Comparison of ENCODE assay signal across 8 cellular contexts in the genomic region with DNA sequence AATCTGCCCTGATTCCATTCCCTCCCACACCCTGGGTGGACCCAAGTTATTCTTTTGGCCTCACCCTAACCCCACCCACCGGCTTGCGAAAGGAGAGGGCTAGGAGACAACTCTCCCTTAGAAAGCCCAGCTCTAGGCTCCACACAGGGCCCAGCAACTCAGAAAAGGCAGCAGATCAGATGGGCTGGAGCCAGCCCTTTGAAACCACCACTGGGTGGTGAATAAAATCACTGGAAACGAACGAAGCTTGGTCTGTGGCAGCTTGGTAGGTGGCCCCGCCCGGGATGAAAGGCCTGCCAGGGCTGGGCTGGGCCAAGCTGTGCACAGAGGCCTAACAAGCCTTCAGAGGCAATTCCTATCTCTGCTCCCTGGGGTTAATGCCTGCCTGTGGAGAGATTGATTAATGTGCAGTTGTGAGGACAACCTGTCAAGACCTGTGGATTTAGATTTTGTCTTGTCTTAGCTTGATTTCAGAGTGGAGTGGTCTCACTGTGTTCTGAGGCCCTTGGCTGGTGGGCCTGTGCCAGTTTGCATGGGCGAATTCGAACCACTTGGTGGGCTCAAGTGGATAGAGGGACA. TPM values are rescaled to one million over a fixed set of nuclear protein-coding genes. Genes with fewer than 3 reads are reported as not detected.
A peak's percentile ranks its signal among the peaks of the same experiment; 100 is the strongest.
DNase-seq lines count a peak whose midpoint lies in the region; ATAC-seq and TF ChIP-seq lines count a peak whose summit lies in the region.

No MANE protein-coding gene starts in this region.

- TF ChIP-seq POLR2A in gastroesophageal sphincter (IDR thresholded peaks at IDR 0.05) (no peak), gastrocnemius medialis (IDR thresholded peaks at IDR 0.05) (no peak)

- H3K36me3 ChIP-seq in GM23248 (ENCODE audit: low read depth), result no peaks in the 10 kb centered on the region
- H3K36me3 ChIP-seq in gastroesophageal sphincter, result no peaks in the 10 kb centered on the region
- H3K36me3 ChIP-seq in gastrocnemius medialis, result no peaks in the 10 kb centered on the region

- ATAC-seq in T-helper 17 cell (peak; percentile 20), gastroesophageal sphincter (peak; percentile 86), gastrocnemius medialis (peak in 1 of 2 donors; percentile 64)

- H3K9me3 ChIP-seq in GM23248 (ENCODE audit: low read depth), result no peaks in the 10 kb centered on the region
- no peaks in the 10 kb centered on the region for H3K9me3 ChIP-seq in T-helper 17 cell (ENCODE audit: control insufficient read depth, low read length, poor library complexity, severe bottlenecking)
- H3K9me3 ChIP-seq in gastroesophageal sphincter, result no peaks in the 10 kb centered on the region
- H3K9me3 ChIP-seq in gastrocnemius medialis, result no peaks in the 10 kb centered on the region

- H3K4me3 ChIP-seq in GM23248, result no peak overlapping the region
- no peak overlapping the region for H3K4me3 ChIP-seq in gastroesophageal sphincter
- H3K4me3 ChIP-seq in gastrocnemius medialis, result no peak overlapping the region

- peak overlapping the region; percentile 19 for H3K4me2 ChIP-seq in GM23248 (ENCODE audit: unreplicated experiment)

- no peaks in the 10 kb centered on the region for H3K79me2 ChIP-seq in GM23248 (ENCODE audit: insufficient read depth)

- H3K27ac Mint-ChIP-seq in T-helper 17 cell, result peak overlapping the region; percentile 98
- H3K27ac Mint-ChIP-seq in HFFc6, result no peak overlapping the region

- no peaks in the 10 kb centered on the region for H3K27me3 ChIP-seq in GM23248 (replicated peaks; ENCODE audit: insufficient read depth)
- no peaks in the 10 kb centered on the region for H3K27me3 ChIP-seq in gastroesophageal sphincter
- no peaks in the 10 kb centered on the region for H3K27me3 ChIP-seq in gastrocnemius medialis

- H3F3A ChIP-seq in GM23248 (ENCODE audit: insufficient read depth), result peaks cover 49% of the 10 kb centered on the region

- H4K20me1 ChIP-seq in GM23248 (ENCODE audit: insufficient read depth), result no peaks in the 10 kb centered on the region

- H3K27ac ChIP-seq in GM23248 (peak overlapping the region; percentile 87), gastroesophageal sphincter (peak overlapping the region in 3 of 4 donors; percentile 53 to 79 (median 54)), gastrocnemius medialis (peak overlapping the region; percentile 60 to 67 (median 64))

- in situ Hi-C loops in GM23248 (cut with MboI) (no loop called here), gastrocnemius medialis (cut with MboI; ENCODE audit: low sequenced_read_pairs in 4 of 4) (no loop called here)

- TF ChIP-seq CTCF in gastroesophageal sphincter (IDR thresholded peaks at IDR 0.05), result no peak
- no peak for TF ChIP-seq CTCF in gastrocnemius medialis (IDR thresholded peaks at IDR 0.05 in 4 of 5, conservative IDR thresholded peaks at IDR 0.05 in 1 of 5)
- no peak for TF ChIP-seq CTCF in HFFc6 (IDR thresholded peaks at IDR 0.05)

- TF ChIP-seq EP300 in gastroesophageal sphincter (IDR thresholded peaks at IDR 0.05), result no peak

- H3K27me3 Mint-ChIP-seq in T-helper 17 cell (no peaks in the 10 kb centered on the region), HFFc6 (ENCODE audit: insufficient read depth) (no peaks in the 10 kb centered on the region; the same call in 1 of the 2 replicates)

- H3K4me3 Mint-ChIP-seq in T-helper 17 cell (no peak overlapping the region), HFFc6 (no peak overlapping the region)

- H3K36me3 Mint-ChIP-seq in T-helper 17 cell (ENCODE audit: low read depth), result no peaks in the 10 kb centered on the region
- no peaks in the 10 kb centered on the region for H3K36me3 Mint-ChIP-seq in HFFc6 (ENCODE audit: low read depth)

- DNase-seq in GM23248 (peak; percentile 88), T-helper 17 cell (no peak), gastrocnemius medialis (peak; percentile 32 to 69), HFFc6 (no peak), SKM-1 (lab: John Stamatoyannopoulos, UW; ENCODE audit: unreplicated experiment) (no peak), NCI-H187 treated with DMSO at 0.1 percent for 48 hours (lab: John Stamatoyannopoulos, UW) (no peak)
- DNase-seq in NK-92 treated with Interleukin-12 subunit alpha and Interleukin-12 subunit beta, amount 100 ng/mL, for 24 hours (lab: John Stamatoyannopoulos, UW), result no peak

- H3K9ac ChIP-seq in GM23248, result peak overlapping the region; percentile 71

- 29 to 31% methylated on average over 8 of the region's 8 CpGs for WGBS in GM23248 (ENCODE audit: low coverage in 1 of 2, low lambda C conversion rate in 2 of 2, missing lambda C conversion rate in 2 of 2), 2 experiments
- WGBS in gastroesophageal sphincter (ENCODE audit: low coverage in 1 of 2), 2 donors, result 76 to 82% methylated on average over 2 to 6 of the region's 8 CpGs

- H3K4me1 Mint-ChIP-seq in T-helper 17 cell (peaks cover 55% of the 10 kb centered on the region), HFFc6 (ENCODE audit: low read depth) (peaks cover 84% of the 10 kb centered on the region)

- intact Hi-C loops in gastrocnemius medialis (cut with DNase I; ENCODE audit: low total_unique reads), result no loop called here

- H3K4me1 ChIP-seq in GM23248 (ENCODE audit: insufficient read depth), result peaks cover 70% of the 10 kb centered on the region
- peaks cover 0 to 21% (median 0%) of the 10 kb centered on the region in 3 donors for H3K4me1 ChIP-seq in gastroesophageal sphincter
- peaks cover 20 to 22% of the 10 kb centered on the region in 2 donors for H3K4me1 ChIP-seq in gastrocnemius medialis

- no peaks in the 10 kb centered on the region for H3K9me3 Mint-ChIP-seq in HFFc6

- H3K9me2 ChIP-seq in GM23248 (ENCODE audit: insufficient read depth), result no peaks in the 10 kb centered on the region

- H2AFZ ChIP-seq in GM23248, result peak overlapping the region; percentile 39

RNA-seq across cellular contexts. Expression of a gene that starts 38.8 kb away (rescaled TPM):
- total RNA-seq in GM23248 (2014; rRNA removed; shearing (Covaris generic)), result 27.6 and 33.9 TPM in 2 replicates
- 42.9 TPM in 2 replicates for polyA plus RNA-seq in GM23248 (2016; fragmentation: Nextera tagmentation; extraction: Ambion mirVana)
- total RNA-seq in T-helper 17 cell (100 to 1,000 TPM; 295 to 329 TPM), gastroesophageal sphincter (10 to 100 TPM in 3 of 4 donors, 1 to 10 TPM in 1; 7.8 to 46.0 (median 14.0) TPM), gastrocnemius medialis (10 to 100 TPM; 19.2 to 96.7 (median 45.3) TPM)
- 10 to 100 TPM; 10.2 to 11.8 (median 10.7) TPM for total RNA-seq in HFFc6 (2021; fragmentation: NEBNext Ultra II Directional; extraction: Animal tissue kit (Norgen Biotek cat#: 25700))

Comparison
In these comparisons a context has a peak if more than half of its experiments do, and no peak if none do; other contexts are left out.
1. DNase-seq: peak in GM23248 (single experiment) and gastrocnemius medialis (2 of 2); none in T-helper 17 cell (0 of 3), NK-92 treated with Interleukin-12 subunit alpha and Interleukin-12 subunit beta, amount 100 ng/mL, for 24 hours (single experiment), HFFc6 (single experiment), SKM-1 (single experiment) and NCI-H187 treated with DMSO at 0.1 percent for 48 hours (single experiment).
2. Peak in every context shown above with its lines, with median percentiles within 50 percentile points of each other: H3K27ac ChIP-seq.